1 cellular context compared by ENCODE assay signal in genomic region chr11:47997063-47998053, GRCh38.
TF ChIP-seq lines count a peak whose summit lies in the region.

No MANE protein-coding gene starts in this region.

TF ChIP-seq in liver, 16 proteins besides CTCF, POLR2A, EP300 and RAD21 (continued from another document):
- TF ChIP-seq ZBTB33 (IDR thresholded peaks at IDR 0.05): no peak
- TF ChIP-seq FOXA2 (IDR thresholded peaks at IDR 0.05): peak; percentile 4
- peak; percentile 77 to 89 for TF ChIP-seq HNF4A (conservative IDR thresholded peaks at IDR 0.05)
- no peak for TF ChIP-seq JUND (IDR thresholded peaks at IDR 0.05)
- no peak for TF ChIP-seq MAX (IDR thresholded peaks at IDR 0.05)
- TF ChIP-seq EGR1 (IDR thresholded peaks at IDR 0.05; ENCODE audit: low read depth in 2 of 2): no peak
- no peak for TF ChIP-seq TAF1 (conservative IDR thresholded peaks at IDR 0.05)
- TF ChIP-seq ATF3 (IDR thresholded peaks at IDR 0.05): no peak
